Comparison of ENCODE assay signal across 36 cellular contexts in the genomic region with DNA sequence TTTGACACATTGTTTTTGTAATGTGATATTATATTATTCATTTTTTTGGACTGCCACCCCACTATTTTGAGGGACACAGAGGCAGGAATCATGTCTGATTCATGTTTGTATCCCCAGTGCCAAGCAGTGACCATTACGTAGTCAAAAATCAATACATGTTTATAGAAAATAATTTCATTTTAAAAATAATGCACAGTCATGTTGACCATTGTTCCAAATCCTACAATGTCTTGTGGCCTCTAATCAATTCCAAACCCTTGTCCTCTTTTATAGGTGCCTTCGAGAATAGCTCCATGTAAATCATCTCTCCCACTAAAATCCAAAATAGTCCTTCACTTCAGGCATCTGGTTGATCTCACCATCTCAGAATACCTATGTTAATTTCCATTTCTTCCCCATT.
DNase-seq lines count a peak whose midpoint lies in the region; ATAC-seq, FAIRE-seq and TF ChIP-seq lines count a peak whose summit lies in the region.
"Had no signal": no experiment of that assay in that cellular context is flagged by ENCODE, and none has a peak within 500 bp of the region (broad histone marks: within the 10 kb centered on the region; RNA-seq: fewer than 3 reads in every experiment).

No MANE protein-coding gene starts in this region.

- no peaks in the 10 kb centered on the region for H3K36me3 ChIP-seq in HepG2 (replicated peaks in 1 of 2; ENCODE audit: control insufficient read depth in 1 of 2, insufficient read depth in 2 of 2, low read length in 2 of 2)
- no peaks in the 10 kb centered on the region for H3K36me3 ChIP-seq in right lobe of liver
- no peaks in the 10 kb centered on the region for H3K36me3 ChIP-seq in IMR-90 (ENCODE audit: control insufficient read depth, insufficient read depth, low read length)
- H3K36me3 ChIP-seq in K562 (ENCODE audit: control insufficient read depth, insufficient read depth, low read length) = no peaks in the 10 kb centered on the region
- H3K36me3 ChIP-seq: BE2C; BLaER1; BLaER1 treated with 17β-estradiol and CSF1 and Interleukin-3, amounts not matched to agents 10 nM and 100 nM had no signal

- H3K9ac ChIP-seq in HepG2 (ENCODE audit: insufficient read depth, low read depth, low read length) (no peak overlapping the region), IMR-90 (ENCODE audit: low read depth, low read length) (no peak overlapping the region), K562 (ENCODE audit: insufficient read depth in 1 of 2, low read depth in 2 of 2, low read length in 2 of 2) (no peak overlapping the region)
- H3K9ac ChIP-seq: BLaER1; BLaER1 treated with 17β-estradiol and CSF1 and Interleukin-3, amounts not matched to agents 10 nM and 100 nM had no signal

- no peak overlapping the region for H4K8ac ChIP-seq in IMR-90 (ENCODE audit: low read depth in 2 of 2, low read length in 2 of 2)

- intact Hi-C loops in HepG2 (cut with micrococcal nuclease; ENCODE audit: unreplicated experiment) (no loop called here), right lobe of liver (cut with DNase I) (no loop called here), IMR-90 (cut with micrococcal nuclease) (no loop called here), K562 (cut with micrococcal nuclease) (no loop called here)

- H3K4ac ChIP-seq in IMR-90 (ENCODE audit: low read depth, low read length) = no peak overlapping the region

- H3K27ac ChIP-seq in HepG2 (ENCODE audit: extremely low read length, insufficient read depth, low read length) = no peak overlapping the region
- H3K27ac ChIP-seq in right lobe of liver = no peak overlapping the region
- H3K27ac ChIP-seq in A549 = no peak overlapping the region
- H3K27ac ChIP-seq in IMR-90 (ENCODE audit: insufficient read depth, low read length) = no peak overlapping the region
- no peak overlapping the region for H3K27ac ChIP-seq in K562 (ENCODE audit: extremely low read depth, low read depth, low read length)
- H3K27ac ChIP-seq: 22Rv1; BLaER1; BLaER1 treated with 17β-estradiol and CSF1 and Interleukin-3, amounts not matched to agents 10 nM and 100 nM; C4-2B had no signal

- H2BK5ac ChIP-seq in IMR-90 (ENCODE audit: low read depth, low read length, poor library complexity, severe bottlenecking) = no peak overlapping the region

- no peaks in the 10 kb centered on the region for H3K9me3 ChIP-seq in HepG2 (ENCODE audit: low read length)
- H3K9me3 ChIP-seq in right lobe of liver = no peaks in the 10 kb centered on the region
- no peaks in the 10 kb centered on the region for H3K9me3 ChIP-seq in A549
- no peaks in the 10 kb centered on the region for H3K9me3 ChIP-seq in IMR-90 (ENCODE audit: control insufficient read depth, insufficient read depth, low read length)
- H3K9me3 ChIP-seq in K562 (replicated peaks; ENCODE audit: control insufficient read depth, insufficient read depth, low read depth, low read length) = 0 out of 2 replicates have a peak, but pooled peaks cover 2% of the 10 kb centered on the region
- H3K9me3 ChIP-seq: BE2C; BLaER1; BLaER1 treated with 17β-estradiol and CSF1 and Interleukin-3, amounts not matched to agents 10 nM and 100 nM; Caco-2 had no signal

- ATAC-seq in HepG2 = no peak
- ATAC-seq in right lobe of liver = no peak
- no peak for ATAC-seq in A549
- no peak for ATAC-seq in IMR-90 (ENCODE audit: low read depth)
- ATAC-seq in K562 = no peak
- ATAC-seq in HG03097 (IDR thresholded peaks at IDR 0.05; ENCODE audit: low FRiP score, unreplicated experiment) = no peak
- ATAC-seq: CD8-positive, alpha-beta T cell had no signal

- H2BK20ac ChIP-seq in IMR-90 (ENCODE audit: low read depth, low read length) = no peak overlapping the region

- H3K4me3 ChIP-seq in HepG2 (replicated peaks in 1 of 3; ENCODE audit: insufficient read depth in 1 of 3, low read depth in 2 of 3, low read length in 3 of 3) (no peak overlapping the region), right lobe of liver (no peak overlapping the region), A549 (no peak overlapping the region), IMR-90 (ENCODE audit: insufficient read depth, low read depth, low read length) (no peak overlapping the region), K562 (no peak overlapping the region)
- H3K4me3 ChIP-seq: BLaER1; BLaER1 treated with 17β-estradiol and CSF1 and Interleukin-3, amounts not matched to agents 10 nM and 100 nM had no signal

- DNase-seq in HepG2 (ENCODE audit: low spot score) (no peak), right lobe of liver (no peak), A549 (ENCODE audit: low read depth in 1 of 2, low spot score in 1 of 2) (no peak), IMR-90 (no peak), K562 (ENCODE audit: extremely low read depth in 1 of 4, low spot score in 3 of 4) (no peak), chondrocyte (ENCODE audit: low spot score) (no peak)
- no peak for DNase-seq in activated naive CD4-positive, alpha-beta T cell treated with anti-CD3 and anti-CD28 coated beads, Interleukin-2, amount 50 U/mL, for 16 hours
- DNase-seq: 8988T; ACHN; AML-193; BE2C; C1 segment of cervical spinal cord; Caco-2; Calu3; CD4-positive, alpha-beta memory T cell; CD4-positive, alpha-beta T cell; CD4-positive, CD25-positive, alpha-beta regulatory T cell; CD8-positive, alpha-beta memory T cell; CD8-positive, alpha-beta T cell; COR-L47; DMS 273 treated with DMSO at 0.1 percent for 48 hours; DMS153; DMS53; DMS79; DMS79 treated with DMSO at 0.1 percent for 48 hours; DND-41; EL had no signal

- TF ChIP-seq POLR2A in HepG2 (IDR thresholded peaks at IDR 0.05; ENCODE audit: insufficient read depth in 1 of 2, low read depth in 2 of 2, low read length in 2 of 2) (no peak), right lobe of liver (IDR thresholded peaks at IDR 0.05) (no peak), A549 (IDR thresholded peaks at IDR 0.05; ENCODE audit: low read length) (no peak), IMR-90 (IDR thresholded peaks at IDR 0.05; ENCODE audit: low read depth, low read length) (no peak), K562 (conservative IDR thresholded peaks at IDR 0.05) (no peak)

- no peaks in the 10 kb centered on the region for H3K36me3 Mint-ChIP-seq in chondrocyte (ENCODE audit: low read depth)
- H3K36me3 Mint-ChIP-seq: CD14-positive monocyte; CD4-positive, alpha-beta memory T cell; CD4-positive, CD25-positive, alpha-beta regulatory T cell; CD8-positive, alpha-beta memory T cell; CD8-positive, alpha-beta T cell had no signal

- H3K9me3 Mint-ChIP-seq in chondrocyte (ENCODE audit: low read depth) = peaks cover 2% of the 10 kb centered on the region

- H3K4me1 ChIP-seq in HepG2 (ENCODE audit: insufficient read depth, low read length) = no peaks in the 10 kb centered on the region
- H3K4me1 ChIP-seq in right lobe of liver = no peaks in the 10 kb centered on the region
- no peaks in the 10 kb centered on the region for H3K4me1 ChIP-seq in A549
- no peaks in the 10 kb centered on the region for H3K4me1 ChIP-seq in IMR-90 (ENCODE audit: control insufficient read depth, insufficient read depth, low read length)
- H3K4me1 ChIP-seq in K562 (replicated peaks in 1 of 2; ENCODE audit: control insufficient read depth in 2 of 2, insufficient read depth in 2 of 2, low read length in 2 of 2) = no peaks in the 10 kb centered on the region
- H3K4me1 ChIP-seq: BE2C; BLaER1; BLaER1 treated with 17β-estradiol and CSF1 and Interleukin-3, amounts not matched to agents 10 nM and 100 nM; Caco-2 had no signal

- H4K91ac ChIP-seq in IMR-90 (ENCODE audit: insufficient read depth, low read depth, low read length) = no peak overlapping the region

- POLR2A ChIA-PET in HepG2 (lab: Yijun Ruan, JAX) (no interaction called here), A549 (lab: Yijun Ruan, JAX) (no interaction called here), IMR-90 (lab: Charles Lee; ENCODE audit: unreplicated experiment) (no interaction called here), K562 (lab: Yijun Ruan, JAX) (no interaction called here)

- H3K79me1 ChIP-seq in IMR-90 (ENCODE audit: low read depth in 1 of 2, low read length in 2 of 2) = no peaks in the 10 kb centered on the region

- no peak overlapping the region for H4K5ac ChIP-seq in IMR-90 (ENCODE audit: low read depth, low read length)

- H2BK120ac ChIP-seq in IMR-90 (ENCODE audit: low read depth, low read length) = no peak overlapping the region

- no peaks in the 10 kb centered on the region for H3K27me3 ChIP-seq in HepG2 (ENCODE audit: control insufficient read depth in 1 of 2, insufficient read depth in 2 of 2, low read length in 2 of 2)
- H3K27me3 ChIP-seq in right lobe of liver = no peaks in the 10 kb centered on the region
- H3K27me3 ChIP-seq in IMR-90 (ENCODE audit: control insufficient read depth, insufficient read depth, low read length) = no peaks in the 10 kb centered on the region
- no peaks in the 10 kb centered on the region for H3K27me3 ChIP-seq in K562 (ENCODE audit: control insufficient read depth in 2 of 2, insufficient read depth in 2 of 2, low read length in 2 of 2)
- H3K27me3 ChIP-seq: BE2C; BLaER1; BLaER1 treated with 17β-estradiol and CSF1 and Interleukin-3, amounts not matched to agents 10 nM and 100 nM had no signal

- no peaks in the 10 kb centered on the region for H3K9me1 ChIP-seq in IMR-90 (ENCODE audit: insufficient read depth, low read length)
- no peaks in the 10 kb centered on the region for H3K9me1 ChIP-seq in K562 (ENCODE audit: control insufficient read depth, insufficient read depth, low read length)

- H3K4me1 Mint-ChIP-seq in chondrocyte (ENCODE audit: low read depth) = no peaks in the 10 kb centered on the region
- H3K4me1 Mint-ChIP-seq: B cell; CD14-positive monocyte; CD4-positive, alpha-beta memory T cell; CD4-positive, CD25-positive, alpha-beta regulatory T cell; CD8-positive, alpha-beta memory T cell had no signal

- H4K20me1 ChIP-seq in HepG2 (ENCODE audit: insufficient read depth, low read length) (no peaks in the 10 kb centered on the region), IMR-90 (ENCODE audit: insufficient read depth, low read length) (no peaks in the 10 kb centered on the region), K562 (replicated peaks; ENCODE audit: control insufficient read depth, insufficient read depth, low read length) (no peaks in the 10 kb centered on the region)
- H4K20me1 ChIP-seq: BLaER1; BLaER1 treated with 17β-estradiol and CSF1 and Interleukin-3, amounts not matched to agents 10 nM and 100 nM had no signal

- H2AK9ac ChIP-seq in IMR-90 (replicated peaks; ENCODE audit: low read depth, low read length, poor library complexity) = no peak overlapping the region

- no peak overlapping the region for H2AK5ac ChIP-seq in IMR-90 (ENCODE audit: low read depth, low read length)

- no peak overlapping the region for H3K18ac ChIP-seq in IMR-90 (ENCODE audit: low read depth, low read length)

- H3K23ac ChIP-seq in IMR-90 (ENCODE audit: low read depth, low read length) = no peak overlapping the region

- in situ Hi-C loops in HepG2 (cut with HindIII; ENCODE audit: extremely low pct_ligation_motif_present, low pct_unique_long_range_greater_than_20kb) = no loop called here
- in situ Hi-C loops in IMR-90 (cut with MboI; ENCODE audit: low sequenced_read_pairs) = no loop called here
- in situ Hi-C loops in K562 (cut with MboI) = no loop called here

- TF ChIP-seq CTCF in HepG2 (CRISPR knock-in tag; IDR thresholded peaks at IDR 0.05) (no peak), right lobe of liver (IDR thresholded peaks at IDR 0.05) (no peak), A549 (IDR thresholded peaks at IDR 0.05) (no peak), IMR-90 (conservative IDR thresholded peaks at IDR 0.05; ENCODE audit: low read depth, low read length) (no peak), K562 (IDR thresholded peaks at IDR 0.05 in 2 of 3, conservative IDR thresholded peaks at IDR 0.05 in 1 of 3; ENCODE audit: insufficient read depth in 2 of 3, low read depth in 1 of 3, low read length in 3 of 3) (no peak), chondrocyte (IDR thresholded peaks at IDR 0.05) (no peak)

- CTCF ChIA-PET in HepG2 (lab: Yijun Ruan, JAX; ENCODE audit: low intra/inter-chr PET ratio, low total read pairs) = no interaction called here
- CTCF ChIA-PET in A549 (lab: Yijun Ruan, JAX) = interaction anchor here (1.0 kb wide), 1 partner anchor 10 kb away, joined by 3 read pairs; no protein-coding TSS in a partner anchor
- CTCF ChIA-PET in IMR-90 (lab: Yijun Ruan, JAX) = no interaction called here
- CTCF ChIA-PET in K562 (lab: Yijun Ruan, JAX; ENCODE audit: low intra/inter-chr PET ratio) = no interaction called here

- H2BK15ac ChIP-seq in IMR-90 (ENCODE audit: low read depth, low read length) = no peak overlapping the region

- H3K4me2 ChIP-seq in HepG2 (ENCODE audit: low read depth, low read length) (no peak overlapping the region), A549 (no peak overlapping the region), IMR-90 (ENCODE audit: low read depth, low read length) (no peak overlapping the region), K562 (ENCODE audit: insufficient read depth, low read length) (no peak overlapping the region)
- H3K4me2 ChIP-seq: BLaER1; BLaER1 treated with 17β-estradiol and CSF1 and Interleukin-3, amounts not matched to agents 10 nM and 100 nM had no signal

- no peak overlapping the region for H3K27ac Mint-ChIP-seq in chondrocyte (ENCODE audit: unreplicated experiment)
- H3K27ac Mint-ChIP-seq: B cell; CD14-positive monocyte; CD4-positive, alpha-beta memory T cell; CD4-positive, alpha-beta T cell; CD4-positive, CD25-positive, alpha-beta regulatory T cell; CD8-positive, alpha-beta memory T cell; CD8-positive, alpha-beta T cell had no signal

- dilution Hi-C loops in IMR-90 (cut with HindIII; ENCODE audit: low sequenced_read_pairs, unreplicated experiment) = no loop called here

- no peak for TF ChIP-seq RAD21 in HepG2 (CRISPR knock-in tag; IDR thresholded peaks at IDR 0.05)
- TF ChIP-seq RAD21 in A549 (conservative IDR thresholded peaks at IDR 0.05 in 1 of 2, IDR thresholded peaks at IDR 0.05 in 1 of 2) = no peak
- no peak for TF ChIP-seq RAD21 in IMR-90 (IDR thresholded peaks at IDR 0.05; ENCODE audit: low read length)
- no peak for TF ChIP-seq RAD21 in K562 (CRISPR knock-in tag; conservative IDR thresholded peaks at IDR 0.05 in 1 of 2, IDR thresholded peaks at IDR 0.05 in 1 of 2)

- BruUV-seq in HepG2 (replicated peaks; lab: Mats Ljungman, UMichigan) (no TSS peak), IMR-90 (replicated peaks; lab: Mats Ljungman, UMichigan) (no TSS peak), K562 (replicated peaks; lab: Mats Ljungman, UMichigan) (no TSS peak)

- H3K79me2 ChIP-seq in HepG2 (ENCODE audit: insufficient read depth, low read length) = no peaks in the 10 kb centered on the region
- no peaks in the 10 kb centered on the region for H3K79me2 ChIP-seq in K562 (ENCODE audit: control insufficient read depth, insufficient read depth, low read length)

- TF ChIP-seq EP300 in HepG2 (IDR thresholded peaks at IDR 0.05; ENCODE audit: low read depth in 2 of 2, low read length in 2 of 2) = no peak
- no peak for TF ChIP-seq EP300 in HepG2 (CRISPR knock-in tag; IDR thresholded peaks at IDR 0.05; ENCODE audit: borderline replicate concordance)
- TF ChIP-seq EP300 in A549 (IDR thresholded peaks at IDR 0.05) = no peak
- TF ChIP-seq EP300 in K562 (IDR thresholded peaks at IDR 0.05; ENCODE audit: low read length) = no peak

- H3K56ac ChIP-seq in IMR-90 (ENCODE audit: extremely low read depth, insufficient read depth, low read length) = no peak overlapping the region

- 20% methylated on average over 2 of the region's 2 CpGs for WGBS in HepG2 (ENCODE audit: low lambda C conversion rate)
- WGBS in right lobe of liver (ENCODE audit: insufficient coverage, low coverage, low lambda C conversion rate, missing lambda C conversion rate) = 62% methylated on average over 1 of the region's 2 CpGs
- WGBS in A549 (ENCODE audit: missing lambda C conversion rate) = 26% methylated on average over 2 of the region's 2 CpGs
- 0% methylated on average over 1 of the region's 2 CpGs; no CpG with 5 or more reads in 1 of the 2 experiments for WGBS in IMR-90 (ENCODE audit: extremely low coverage in 2 of 2, insufficient read length in 1 of 2), 2 experiments
- WGBS in K562 (ENCODE audit: insufficient coverage, low coverage, missing lambda C conversion rate) = 0% methylated on average over 2 of the region's 2 CpGs

- H3K27me3 Mint-ChIP-seq in chondrocyte (ENCODE audit: low read depth) = peaks cover 2% of the 10 kb centered on the region
- H3K27me3 Mint-ChIP-seq: B cell; CD4-positive, alpha-beta memory T cell; CD4-positive, alpha-beta T cell; CD4-positive, CD25-positive, alpha-beta regulatory T cell; CD8-positive, alpha-beta memory T cell had no signal

- H3K14ac ChIP-seq in IMR-90 (replicated peaks; ENCODE audit: low read depth, low read length) = no peak overlapping the region

- no peak overlapping the region for H3K4me3 Mint-ChIP-seq in chondrocyte (ENCODE audit: unreplicated experiment)
- H3K4me3 Mint-ChIP-seq: B cell; CD14-positive monocyte; CD4-positive, alpha-beta memory T cell; CD4-positive, alpha-beta T cell; CD4-positive, CD25-positive, alpha-beta regulatory T cell; CD8-positive, alpha-beta memory T cell; CD8-positive, alpha-beta T cell had no signal

- FAIRE-seq in HepG2 (lab: Jason Lieb, UNC) = no peak
- FAIRE-seq in A549 (lab: Jason Lieb, UNC) = no peak
- FAIRE-seq in K562 (lab: Jason Lieb, UNC) = no peak
- FAIRE-seq: A204.1, D721Med had no signal

- H2AFZ ChIP-seq in HepG2 (ENCODE audit: low read length) (no peak overlapping the region), IMR-90 (replicated peaks; ENCODE audit: low read length, poor library complexity) (no peak overlapping the region), K562 (ENCODE audit: low read depth, low read length) (no peak overlapping the region)

Comparison
In these comparisons a context has a peak if more than half of its experiments do, and no peak if none do; other contexts are left out.
1. Of the 241 proteins assayed by ChIP-seq in both HepG2 and K562: peak only in HepG2: none; only in K562: MAFG; in both: none; in neither: 240.